ENCODE assay signal across 26 cellular contexts in genomic region chr16:2701713-2702437, GRCh38. TPM values are rescaled to one million over a fixed set of nuclear protein-coding genes. Genes with fewer than 3 reads are reported as not detected.
DNase-seq lines count a peak whose midpoint lies in the region; ATAC-seq, FAIRE-seq and TF ChIP-seq lines count a peak whose summit lies in the region.
"Had no signal": no experiment of that assay in that cellular context is flagged by ENCODE, and none has a peak within 500 bp of the region (broad histone marks: within the 10 kb centered on the region; RNA-seq: fewer than 3 reads in every experiment).

No MANE protein-coding gene starts in this region.

- H2AFZ ChIP-seq in osteoblast (ENCODE audit: low read length) = no peak overlapping the region

- 0 out of 2 replicates have a peak overlapping the region, but pooled peaks have one; percentile 85 for H3K27ac ChIP-seq in BLaER1
- H3K27ac ChIP-seq in C4-2B = peak overlapping the region; percentile 70; the same call in 1 of the 2 replicates
- no peak overlapping the region for H3K27ac ChIP-seq in kidney (ENCODE audit: low read depth in 2 of 2, low read length in 2 of 2)
- H3K27ac ChIP-seq in osteoblast (ENCODE audit: low read depth, low read length) = no peak overlapping the region
- H3K27ac ChIP-seq: A549 had no signal

- FAIRE-seq in kidney (lab: Jason Lieb, UNC) = no peak
- FAIRE-seq in H54 (lab: Jason Lieb, UNC) = no peak
- FAIRE-seq: A549, D721Med, GM12878, GM19239 had no signal

- peaks cover 71% of the 10 kb centered on the region for H3K79me2 ChIP-seq in osteoblast (ENCODE audit: insufficient read depth, low read length)

- DNase-seq in Right ventricle myocardium inferior (ENCODE audit: missing footprints) = peak; percentile 41
- DNase-seq in left cardiac atrium = no peak
- DNase-seq in kidney = peak; percentile 53
- DNase-seq in MG63 = no peak
- DNase-seq in H54 (ENCODE audit: insufficient read length, low spot score) = no peak
- DNase-seq in osteoblast (ENCODE audit: insufficient read length, low spot score, missing footprints) = no peak
- DNase-seq: 8988T; ACHN; AML-193; BE2C; CD4-positive, alpha-beta T cell; CD8-positive, alpha-beta memory T cell; DMS 273 treated with DMSO at 0.1 percent for 48 hours; DMS79; EL; GDM1; GOT3; H7; HCEC 1CT had no signal

- H3K36me3 ChIP-seq in BLaER1 (peaks cover 76% of the 10 kb centered on the region), kidney (ENCODE audit: control insufficient read depth in 1 of 2, insufficient read depth in 2 of 2, low read length in 2 of 2) (peaks cover 16 to 19% of the 10 kb centered on the region in 2 donors), MG63 (peaks cover 63% of the 10 kb centered on the region), osteoblast (ENCODE audit: insufficient read depth, low read length) (peaks cover 37% of the 10 kb centered on the region)

- H3K27me3 ChIP-seq in BLaER1 = no peaks in the 10 kb centered on the region
- H3K27me3 ChIP-seq in MG63 = no peaks in the 10 kb centered on the region
- H3K27me3 ChIP-seq in osteoblast (ENCODE audit: insufficient read depth, low read length) = no peaks in the 10 kb centered on the region
- H3K27me3 ChIP-seq: BE2C had no signal

- H3K4me1 ChIP-seq in BLaER1 (peaks cover 71% of the 10 kb centered on the region), kidney (ENCODE audit: control insufficient read depth in 1 of 2, insufficient read depth in 1 of 2, low read depth in 1 of 2, low read length in 2 of 2) (no peaks in the 10 kb centered on the region), osteoblast (ENCODE audit: insufficient read depth, low read length) (no peaks in the 10 kb centered on the region)
- H3K4me1 ChIP-seq: A549, BE2C had no signal

- H3K4me3 ChIP-seq in BLaER1 (peak overlapping the region; percentile 59), kidney (ENCODE audit: low read length in 2 of 2) (no peak overlapping the region), MG63 (no peak overlapping the region), osteoblast (ENCODE audit: insufficient read depth, low read length) (no peak overlapping the region)
- H3K4me3 ChIP-seq: A549, GM12878 had no signal

- TF ChIP-seq CTCF in C4-2B (conservative IDR thresholded peaks at IDR 0.05) (no peak), kidney (IDR thresholded peaks at IDR 0.05; ENCODE audit: borderline replicate concordance, extremely low read depth, insufficient read depth) (no peak), osteoblast (IDR thresholded peaks at IDR 0.05; ENCODE audit: extremely low read depth, low read depth, low read length) (no peak)

- no peaks in the 10 kb centered on the region for H3K9me3 ChIP-seq in BLaER1
- no peaks in the 10 kb centered on the region for H3K9me3 ChIP-seq in kidney (ENCODE audit: control insufficient read depth in 1 of 2, low read length in 2 of 2)
- no peaks in the 10 kb centered on the region for H3K9me3 ChIP-seq in MG63
- H3K9me3 ChIP-seq in osteoblast (ENCODE audit: low read depth, low read length) = no peaks in the 10 kb centered on the region
- H3K9me3 ChIP-seq: A549, BE2C had no signal

- intact Hi-C loops in Right ventricle myocardium inferior (cut with DNase I) = no loop called here
- intact Hi-C loops in left cardiac atrium (cut with DNase I) = no loop called here
- intact Hi-C loops in kidney (cut with DNase I) = no loop called here

- no peak for TF ChIP-seq POLR2A in H54 (IDR thresholded peaks at IDR 0.05; ENCODE audit: low read depth, low read length)

- H3K4me2 ChIP-seq in BLaER1 (peak overlapping the region; percentile 97), osteoblast (ENCODE audit: insufficient read depth, low read length) (no peak overlapping the region)
- H3K4me2 ChIP-seq: A549 had no signal

- ATAC-seq in Right ventricle myocardium inferior = no peak
- no peak for ATAC-seq in left cardiac atrium
- ATAC-seq: A549, GM12878 had no signal

- H3K9ac ChIP-seq in BLaER1 (peak overlapping the region; percentile 38; the same call in 1 of the 2 replicates), kidney (ENCODE audit: low read length in 2 of 2) (no peak overlapping the region)

- H4K20me1 ChIP-seq in BLaER1 (peaks cover 99% of the 10 kb centered on the region), osteoblast (ENCODE audit: insufficient read depth, low read length) (peaks cover 41% of the 10 kb centered on the region)

RNA-seq across cellular contexts. Expression of gene PRSS27, which starts 18.1 kb away (rescaled TPM):
- 0.30 TPM for total RNA-seq in Right ventricle myocardium inferior
- under 1 TPM; 0.44 to 0.65 TPM for total RNA-seq in left cardiac atrium
- total RNA-seq in kidney = 2.1 TPM
- 0.41 TPM for polyA plus RNA-seq in kidney (ENCODE audit: insufficient read depth, low read depth, low replicate concordance)
- total RNA-seq in MG63 (2014; rRNA removed; shearing (Covaris generic); ENCODE audit: low replicate concordance) = 0.22 and 1.7 TPM in 2 replicates
- 1.5 and 2.5 TPM in 2 replicates for total RNA-seq in osteoblast
- polyA plus RNA-seq: CD14-positive monocyte; CD8-positive, alpha-beta memory T cell had no signal

RNA-seq across cellular contexts. Expression of gene KCTD5, which starts 19.6 kb away (rescaled TPM):
- total RNA-seq in Right ventricle myocardium inferior (10.5 TPM), left cardiac atrium (10 to 100 TPM; 11.6 to 15.2 TPM), kidney (19.9 TPM), osteoblast (19.2 and 21.7 TPM in 2 replicates)
- 12.8 TPM for polyA plus RNA-seq in kidney (ENCODE audit: insufficient read depth, low read depth, low replicate concordance)
- total RNA-seq in MG63 (2014; rRNA removed; shearing (Covaris generic); ENCODE audit: low replicate concordance) = 49.6 and 71.6 TPM in 2 replicates

RNA-seq across cellular contexts. Expression of gene SRRM2, which starts 50.6 kb away (rescaled TPM):
- total RNA-seq in Right ventricle myocardium inferior = 239 TPM
- 100 to 1,000 TPM; 266 to 321 TPM for total RNA-seq in left cardiac atrium
- 621 TPM for total RNA-seq in kidney
- polyA plus RNA-seq in kidney (ENCODE audit: insufficient read depth, low read depth, low replicate concordance) = 386 TPM
- 11.2 and 21.1 TPM in 2 replicates for total RNA-seq in MG63 (2014; rRNA removed; shearing (Covaris generic); ENCODE audit: low replicate concordance)
- total RNA-seq in osteoblast = 56.8 and 62.2 TPM in 2 replicates

Comparison
In these comparisons a context has a peak if more than half of its experiments do, and no peak if none do; other contexts are left out.
1. DNase-seq: peak in Right ventricle myocardium inferior (single experiment) and kidney (single experiment); none in left cardiac atrium (single experiment), MG63 (single experiment), H54 (single experiment) and osteoblast (single experiment).
2. H3K27ac ChIP-seq: peak in BLaER1 (single experiment) and C4-2B (single experiment); none in kidney (0 of 2) and osteoblast (single experiment).